In the genomic region with DNA sequence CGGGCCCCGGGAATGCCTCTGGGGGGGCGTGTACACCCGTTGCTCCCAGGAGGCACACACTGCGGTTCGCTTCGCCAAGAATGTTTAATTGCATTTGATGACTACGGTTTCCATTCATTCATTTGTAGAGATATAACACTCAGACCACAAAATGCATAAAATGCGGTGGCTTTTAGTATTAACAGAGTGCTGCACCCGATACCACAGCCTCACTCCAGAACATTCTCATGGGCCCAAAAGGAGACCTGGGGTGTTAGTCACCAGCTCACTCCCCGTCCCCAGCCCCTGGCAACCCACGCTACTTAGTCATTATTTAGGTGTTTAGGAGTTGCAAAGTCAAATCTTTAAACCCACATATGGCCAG, we compare ENCODE assay signal across 8 cellular contexts. TPM values are rescaled to one million over a fixed set of nuclear protein-coding genes. Genes with fewer than 3 reads are reported as not detected.
DNase-seq lines count a peak whose midpoint lies in the region; ATAC-seq and TF ChIP-seq lines count a peak whose summit lies in the region.

No MANE protein-coding gene starts in this region.

- peak overlapping the region; percentile 71 for H3K9ac ChIP-seq in HUES6 (ENCODE audit: low read length)

- H3K27ac ChIP-seq in HUES6 (ENCODE audit: low read depth, low read length) (no peak overlapping the region), sigmoid colon (no peak overlapping the region)

- H3K27ac Mint-ChIP-seq in activated CD8-positive, alpha-beta T cell treated with anti-CD3 and anti-CD28 coated beads, Interleukin-2, amount 10 ng/mL, durations not matched to agents 7 days and 5 days: peak overlapping the region; percentile 96
- H3K27ac Mint-ChIP-seq in stimulated activated memory B cell treated with anti-CD40 and anti-IgM and Interleukin-4, amounts not matched to agents 10 μg/mL and 1 μg/mL and 100 μg/mL, for 72 hours: peak overlapping the region; percentile 76

- H3K4me1 ChIP-seq in HUES6 (ENCODE audit: control insufficient read depth, insufficient read depth, low read length): peaks cover 9% of the 10 kb centered on the region; the same call in 1 of the 2 replicates
- peaks cover 0 to 7% (median 3%) of the 10 kb centered on the region in 4 donors for H3K4me1 ChIP-seq in sigmoid colon

- H3K9me3 ChIP-seq in HUES6 (ENCODE audit: control insufficient read depth, insufficient read depth, low read depth, low read length): no peaks in the 10 kb centered on the region
- H3K9me3 ChIP-seq in sigmoid colon: no peaks in the 10 kb centered on the region

- intact Hi-C loops in sigmoid colon (cut with DNase I): no loop called here

- POLR2A ChIA-PET in activated CD8-positive, alpha-beta T cell treated with anti-CD3 and anti-CD28 coated beads, Interleukin-2, amount 10 ng/mL, durations not matched to agents 7 days and 5 days (lab: Charles Lee): interaction anchor here (0.9 to 1.0 kb wide), 2 partner anchors 52 to 277 kb away, joined by 3 to 5 read pairs; partner anchors contain the start of gene RNF126

- WGBS in sigmoid colon, 2 donors: 21 to 42% methylated on average over 12 of the region's 12 CpGs

- no peak for TF ChIP-seq EP300 in sigmoid colon (IDR thresholded peaks at IDR 0.05)

- H3K9me3 Mint-ChIP-seq in activated CD8-positive, alpha-beta T cell treated with anti-CD3 and anti-CD28 coated beads, Interleukin-2, amount 10 ng/mL, durations not matched to agents 7 days and 5 days (ENCODE audit: insufficient read depth): no peaks in the 10 kb centered on the region
- no peaks in the 10 kb centered on the region for H3K9me3 Mint-ChIP-seq in stimulated activated memory B cell treated with anti-CD40 and anti-IgM and Interleukin-4, amounts not matched to agents 10 μg/mL and 1 μg/mL and 100 μg/mL, for 72 hours

- H3K27me3 ChIP-seq in HUES6 (ENCODE audit: control insufficient read depth, insufficient read depth, low read length) (no peaks in the 10 kb centered on the region), sigmoid colon (peaks cover under 1 to 3% (median 3%) of the 10 kb centered on the region in 3 donors)

- CTCF ChIA-PET in activated CD8-positive, alpha-beta T cell treated with anti-CD3 and anti-CD28 coated beads, Interleukin-2, amount 10 ng/mL, durations not matched to agents 7 days and 5 days (lab: Charles Lee): interaction anchor here (1.0 to 2.1 kb wide), 3 partner anchors 27 to 101 kb away, joined by 3 to 6 read pairs (median 3); no protein-coding TSS in a partner anchor

- H3K36me3 ChIP-seq in HUES6 (ENCODE audit: control insufficient read depth, insufficient read depth, low read length) (peaks cover 16% of the 10 kb centered on the region), sigmoid colon (no peaks in the 10 kb centered on the region)

- peaks cover 23% of the 10 kb centered on the region for H3K4me1 Mint-ChIP-seq in activated CD8-positive, alpha-beta T cell treated with anti-CD3 and anti-CD28 coated beads, Interleukin-2, amount 10 ng/mL, durations not matched to agents 7 days and 5 days (ENCODE audit: low read depth)
- peaks cover 19% of the 10 kb centered on the region for H3K4me1 Mint-ChIP-seq in stimulated activated memory B cell treated with anti-CD40 and anti-IgM and Interleukin-4, amounts not matched to agents 10 μg/mL and 1 μg/mL and 100 μg/mL, for 72 hours

- peaks cover 12% of the 10 kb centered on the region for H3K36me3 Mint-ChIP-seq in activated CD8-positive, alpha-beta T cell treated with anti-CD3 and anti-CD28 coated beads, Interleukin-2, amount 10 ng/mL, durations not matched to agents 7 days and 5 days (ENCODE audit: low read depth)
- peaks cover 13% of the 10 kb centered on the region for H3K36me3 Mint-ChIP-seq in stimulated activated memory B cell treated with anti-CD40 and anti-IgM and Interleukin-4, amounts not matched to agents 10 μg/mL and 1 μg/mL and 100 μg/mL, for 72 hours

- H3K4me3 ChIP-seq in HUES6 (ENCODE audit: low read depth, low read length): no peak overlapping the region
- no peak overlapping the region for H3K4me3 ChIP-seq in fibroblast of villous mesenchyme (ENCODE audit: low read depth, low read length)
- no peak overlapping the region for H3K4me3 ChIP-seq in sigmoid colon

- peaks cover 2% of the 10 kb centered on the region for H3K27me3 Mint-ChIP-seq in activated CD8-positive, alpha-beta T cell treated with anti-CD3 and anti-CD28 coated beads, Interleukin-2, amount 10 ng/mL, durations not matched to agents 7 days and 5 days (ENCODE audit: low read depth)
- H3K27me3 Mint-ChIP-seq in stimulated activated memory B cell treated with anti-CD40 and anti-IgM and Interleukin-4, amounts not matched to agents 10 μg/mL and 1 μg/mL and 100 μg/mL, for 72 hours: peaks cover 9% of the 10 kb centered on the region

- peak; percentile 37 for DNase-seq in activated CD8-positive, alpha-beta T cell treated with anti-CD3 and anti-CD28 coated beads, Interleukin-2, amount 10 ng/mL, durations not matched to agents 7 days and 5 days
- DNase-seq in fibroblast of villous mesenchyme (ENCODE audit: low read depth) (peak; percentile 88), cortex of kidney (lab: John Stamatoyannopoulos, UW) (no peak), sigmoid colon (no peak), DMS153 treated with DMSO at 0.1 percent for 48 hours (lab: John Stamatoyannopoulos, UW; ENCODE audit: unreplicated experiment) (no peak)

- TF ChIP-seq CTCF in fibroblast of villous mesenchyme (IDR thresholded peaks at IDR 0.05; ENCODE audit: insufficient read depth, low read depth, low read length): no peak
- TF ChIP-seq CTCF in sigmoid colon (IDR thresholded peaks at IDR 0.05): no peak

- peak overlapping the region; percentile 84 for H3K4me3 Mint-ChIP-seq in activated CD8-positive, alpha-beta T cell treated with anti-CD3 and anti-CD28 coated beads, Interleukin-2, amount 10 ng/mL, durations not matched to agents 7 days and 5 days
- peak overlapping the region; percentile 52 for H3K4me3 Mint-ChIP-seq in stimulated activated memory B cell treated with anti-CD40 and anti-IgM and Interleukin-4, amounts not matched to agents 10 μg/mL and 1 μg/mL and 100 μg/mL, for 72 hours

- peak; percentile 5 for ATAC-seq in activated CD8-positive, alpha-beta T cell treated with anti-CD3 and anti-CD28 coated beads, Interleukin-2, amount 10 ng/mL, durations not matched to agents 7 days and 5 days
- no peak for ATAC-seq in stimulated activated memory B cell treated with anti-CD40 and anti-IgM and Interleukin-4, amounts not matched to agents 10 μg/mL and 1 μg/mL and 100 μg/mL, for 72 hours
- ATAC-seq in HG02884 (IDR thresholded peaks at IDR 0.05; ENCODE audit: unreplicated experiment): no peak

- no peak for TF ChIP-seq POLR2A in sigmoid colon (IDR thresholded peaks at IDR 0.05)

RNA-seq across cellular contexts. Expression of gene HCN2, which starts 21.8 kb away (rescaled TPM):
- 1 to 10 TPM in 1 of 2 experiments, under 1 TPM in 1; 0.84 to 1.3 TPM for total RNA-seq in activated CD8-positive, alpha-beta T cell treated with anti-CD3 and anti-CD28 coated beads, Interleukin-2, amount 10 ng/mL, durations not matched to agents 7 days and 5 days
- total RNA-seq in fibroblast of villous mesenchyme: 0.32 and 0.86 TPM in 2 replicates
- under 1 TPM in 3 of 4 donors, not detected in 1; 0.36 to 0.55 (median 0.54) TPM for total RNA-seq in sigmoid colon
- polyA plus RNA-seq in sigmoid colon: under 1 TPM in 2 of 3 donors, not detected in 1; 0.23 to 0.39 TPM

RNA-seq across cellular contexts. Expression of gene POLRMT, which starts 21.8 kb away (rescaled TPM):
- 10 to 100 TPM; 50.6 to 51.0 TPM for total RNA-seq in activated CD8-positive, alpha-beta T cell treated with anti-CD3 and anti-CD28 coated beads, Interleukin-2, amount 10 ng/mL, durations not matched to agents 7 days and 5 days
- 23.2 and 25.5 TPM in 2 replicates for total RNA-seq in fibroblast of villous mesenchyme
- total RNA-seq in sigmoid colon: 10 to 100 TPM; 18.2 to 26.3 (median 22.3) TPM
- polyA plus RNA-seq in sigmoid colon: 10 to 100 TPM; 16.8 to 63.0 (median 30.3) TPM

RNA-seq across cellular contexts. Expression of gene FGF22, which starts 28.2 kb away (rescaled TPM):
- not detected for total RNA-seq in activated CD8-positive, alpha-beta T cell treated with anti-CD3 and anti-CD28 coated beads, Interleukin-2, amount 10 ng/mL, durations not matched to agents 7 days and 5 days
- total RNA-seq in fibroblast of villous mesenchyme (not detected in 2 replicates), sigmoid colon (1 to 10 TPM in 1 of 4 donors, under 1 TPM in 1, not detected in 2; 0.99 to 1.7 TPM)
- under 1 TPM in 1 of 3 donors, not detected in 2; 0.20 TPM for polyA plus RNA-seq in sigmoid colon

RNA-seq across cellular contexts. Expression of gene BSG, which starts 39.1 kb away (rescaled TPM):
- total RNA-seq in activated CD8-positive, alpha-beta T cell treated with anti-CD3 and anti-CD28 coated beads, Interleukin-2, amount 10 ng/mL, durations not matched to agents 7 days and 5 days: 100 to 1,000 TPM; 207 to 217 TPM
- total RNA-seq in fibroblast of villous mesenchyme: 191 and 207 TPM in 2 replicates
- total RNA-seq in sigmoid colon: 100 to 1,000 TPM; 423 to 500 (median 482) TPM
- polyA plus RNA-seq in sigmoid colon: 100 to 1,000 TPM; 218 to 715 (median 309) TPM

RNA-seq across cellular contexts. Expression of gene RNF126, which starts 51.5 kb away (rescaled TPM):
- total RNA-seq in activated CD8-positive, alpha-beta T cell treated with anti-CD3 and anti-CD28 coated beads, Interleukin-2, amount 10 ng/mL, durations not matched to agents 7 days and 5 days: 10 to 100 TPM; 71.3 to 78.4 TPM
- total RNA-seq in fibroblast of villous mesenchyme (30.7 and 50.3 TPM in 2 replicates), sigmoid colon (10 to 100 TPM; 39.2 to 57.1 (median 55.5) TPM)
- polyA plus RNA-seq in sigmoid colon: 10 to 100 TPM; 33.5 to 58.8 (median 35.4) TPM

Comparison
In these comparisons a context has a peak if more than half of its experiments do, and no peak if none do; other contexts are left out.
1. DNase-seq: peak in activated CD8-positive, alpha-beta T cell treated with anti-CD3 and anti-CD28 coated beads, Interleukin-2, amount 10 ng/mL, durations not matched to agents 7 days and 5 days (single experiment) and fibroblast of villous mesenchyme (single experiment); none in cortex of kidney (single experiment), sigmoid colon (single experiment) and DMS153 treated with DMSO at 0.1 percent for 48 hours (single experiment).